Comparison of ENCODE assay signal across 23 cellular contexts in the genomic region with DNA sequence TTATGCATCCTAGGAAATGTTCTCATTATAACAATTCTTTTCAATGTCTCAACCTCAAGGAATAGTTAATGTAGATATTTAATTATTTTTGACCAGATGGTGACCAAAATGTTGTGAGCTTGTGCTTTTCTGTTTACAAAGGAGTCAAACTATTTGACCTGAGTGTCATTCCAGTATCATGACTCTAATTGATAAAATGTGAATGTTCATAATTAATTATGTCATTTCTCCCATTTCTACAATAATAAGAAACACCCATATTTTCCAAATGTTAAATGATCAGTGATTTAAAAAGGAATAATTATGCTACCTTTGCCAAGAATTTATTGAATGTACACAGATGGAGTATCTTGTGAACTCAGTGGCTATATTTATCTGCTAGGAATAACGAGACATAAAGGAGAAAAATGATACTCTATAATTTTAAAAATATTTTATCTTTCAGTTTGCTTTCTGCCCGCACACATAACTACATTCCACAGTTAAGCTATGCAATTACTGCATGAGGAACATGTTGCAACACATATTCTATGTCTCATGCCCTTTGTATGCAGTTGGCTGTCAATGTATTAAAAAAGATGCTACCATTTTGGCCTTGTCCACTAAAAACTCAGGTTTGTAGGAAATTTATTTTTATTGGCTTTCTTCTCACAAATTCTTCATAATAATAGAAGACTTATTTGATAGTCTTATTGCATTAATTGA.
DNase-seq lines count a peak whose midpoint lies in the region; TF ChIP-seq lines count a peak whose summit lies in the region.
"Had no signal": no experiment of that assay in that cellular context is flagged by ENCODE, and none has a peak within 500 bp of the region (broad histone marks: within the 10 kb centered on the region; RNA-seq: fewer than 3 reads in every experiment).

No MANE protein-coding gene starts in this region.

- H3K4me1 ChIP-seq in right atrium auricular region, result no peaks in the 10 kb centered on the region
- H3K4me1 ChIP-seq: BLaER1, sigmoid colon, stomach had no signal

- POLR2A ChIA-PET in AG04450 (lab: Yijun Ruan, JAX), result no interaction called here

- H3K36me3 ChIP-seq in right atrium auricular region, result no peaks in the 10 kb centered on the region
- H3K36me3 ChIP-seq: BLaER1, HAP-1, sigmoid colon, stomach had no signal

- H3K27me3 ChIP-seq in AG04450 (ENCODE audit: control insufficient read depth, insufficient read depth, low read length), result no peaks in the 10 kb centered on the region
- H3K27me3 ChIP-seq in right atrium auricular region, result no peaks in the 10 kb centered on the region
- H3K27me3 ChIP-seq: BLaER1, sigmoid colon, stomach had no signal

- intact Hi-C loops in posterior cingulate gyrus (cut with DNase I), result no loop called here

- no peaks in the 10 kb centered on the region for H3K9me3 ChIP-seq in AG04450 (ENCODE audit: control insufficient read depth, insufficient read depth, low read length)
- H3K9me3 ChIP-seq in right atrium auricular region, result no peaks in the 10 kb centered on the region
- H3K9me3 ChIP-seq: BLaER1, HAP-1, sigmoid colon, stomach had no signal

- no peak for TF ChIP-seq CTCF in AG04450 (IDR thresholded peaks at IDR 0.05; ENCODE audit: low read depth, low read length)
- TF ChIP-seq CTCF in cardiac fibroblast (IDR thresholded peaks at IDR 0.05; ENCODE audit: low read depth, low read length), result no peak
- TF ChIP-seq CTCF in fibroblast of villous mesenchyme (IDR thresholded peaks at IDR 0.05; ENCODE audit: insufficient read depth, low read depth, low read length), result no peak
- no peak for TF ChIP-seq CTCF in right atrium auricular region (IDR thresholded peaks at IDR 0.05)

- H3K27ac ChIP-seq in AG04450 (ENCODE audit: low read depth, low read length), result no peak overlapping the region
- H3K27ac ChIP-seq in right atrium auricular region, result no peak overlapping the region
- H3K27ac ChIP-seq: BLaER1, sigmoid colon, stomach had no signal

- H3K4me3 ChIP-seq in AG04450 (ENCODE audit: low read depth, low read length), result no peak overlapping the region
- no peak overlapping the region for H3K4me3 ChIP-seq in cardiac fibroblast (replicated peaks in 1 of 2; ENCODE audit: low read depth in 2 of 2, low read length in 2 of 2)
- no peak overlapping the region for H3K4me3 ChIP-seq in fibroblast of villous mesenchyme (ENCODE audit: low read depth, low read length)
- no peak overlapping the region for H3K4me3 ChIP-seq in right atrium auricular region
- H3K4me3 ChIP-seq: BLaER1, HAP-1, sigmoid colon, stomach had no signal

- CTCF ChIA-PET in AG04450 (lab: Charles Lee), result no interaction called here

- DNase-seq in AG04450 (ENCODE audit: low read depth, low spot score) (peak; percentile 29), HPDE6-E6E7 (ENCODE audit: extremely low spot score) (peak; percentile 11), cardiac fibroblast (ENCODE audit: low read depth in 2 of 2) (peak; percentile 50 to 57), fibroblast of villous mesenchyme (ENCODE audit: low read depth) (peak; percentile 47), NCI-H345 (lab: John Stamatoyannopoulos, UW) (no peak), posterior cingulate gyrus (no peak), NCI-H2227 treated with DMSO at 0.1 percent for 48 hours (lab: John Stamatoyannopoulos, UW) (no peak), right atrium auricular region (ENCODE audit: low spot score) (no peak)
- DNase-seq: activated CD4-positive, alpha-beta T cell treated with anti-CD3 and anti-CD28 coated beads, Interleukin-2, amount 10 ng/mL, durations not matched to agents 24 days and 14 days; activated naive CD4-positive, alpha-beta T cell treated with anti-CD3 and anti-CD28 coated beads for 36 hours; caudate nucleus; dermis blood vessel endothelial cell; DND-41; islet precursor cell; MM.1S; NCI-H2081 treated with DMSO at 0.1 percent for 48 hours; NCI-H446; nephron progenitor cell; OCI-M1; sigmoid colon; stomach had no signal

Comparison
In these comparisons a context has a peak if more than half of its experiments do, and no peak if none do; other contexts are left out.
1. DNase-seq: peak in AG04450 (single experiment), HPDE6-E6E7 (single experiment), cardiac fibroblast (2 of 2) and fibroblast of villous mesenchyme (single experiment); none in NCI-H345 (single experiment), posterior cingulate gyrus (0 of 10), NCI-H2227 treated with DMSO at 0.1 percent for 48 hours (single experiment) and right atrium auricular region (single experiment).